Comparison of ENCODE assay signal across 25 cellular contexts in the genomic region with DNA sequence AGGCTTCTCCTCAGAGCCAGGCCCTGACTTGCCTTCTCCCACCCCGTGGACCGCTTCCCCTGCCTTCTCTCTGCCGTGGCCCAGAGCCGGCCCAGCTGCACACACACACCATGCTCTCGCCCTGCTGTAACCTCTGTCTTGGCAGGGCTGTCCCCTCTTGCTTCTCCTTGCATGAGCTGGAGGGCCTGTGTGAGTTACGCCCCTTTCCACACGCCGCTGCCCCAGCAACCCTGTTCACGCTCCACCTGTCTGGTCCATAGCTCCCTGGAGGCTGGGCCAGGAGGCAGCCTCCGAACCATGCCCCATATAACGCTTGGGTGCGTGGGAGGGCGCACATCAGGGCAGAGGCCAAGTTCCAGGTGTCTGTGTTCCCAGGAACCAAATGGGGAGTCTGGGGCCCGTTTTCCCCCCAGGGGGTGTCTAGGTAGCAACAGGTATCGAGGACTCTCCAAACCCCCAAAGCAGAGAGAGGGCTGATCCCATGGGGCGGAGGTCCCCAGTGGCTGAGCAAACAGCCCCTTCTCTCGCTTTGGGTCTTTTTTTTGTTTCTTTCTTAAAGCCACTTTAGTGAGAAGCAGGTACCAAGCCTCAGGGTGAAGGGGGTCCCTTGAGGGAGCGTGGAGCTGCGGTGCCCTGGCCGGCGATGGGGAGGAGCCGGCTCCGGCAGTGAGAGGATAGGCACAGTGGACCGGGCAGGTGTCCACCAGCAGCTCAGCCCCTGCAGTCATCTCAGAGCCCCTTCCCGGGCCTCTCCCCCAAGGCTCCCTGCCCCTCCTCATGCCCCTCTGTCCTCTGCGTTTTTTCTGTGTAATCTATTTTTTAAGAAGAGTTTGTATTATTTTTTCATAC. TPM values are rescaled to one million over a fixed set of nuclear protein-coding genes. Genes with fewer than 3 reads are reported as not detected.
DNase-seq lines count a peak whose midpoint lies in the region; ATAC-seq, FAIRE-seq and TF ChIP-seq lines count a peak whose summit lies in the region.
"Had no signal": no experiment of that assay in that cellular context is flagged by ENCODE, and none has a peak within 500 bp of the region (broad histone marks: within the 10 kb centered on the region; RNA-seq: fewer than 3 reads in every experiment).

No MANE protein-coding gene starts in this region.

- no peak overlapping the region for H3K9ac ChIP-seq in HepG2 (ENCODE audit: insufficient read depth, low read depth, low read length)

- in situ Hi-C loops in HepG2 (cut with HindIII; ENCODE audit: extremely low pct_ligation_motif_present, low pct_unique_long_range_greater_than_20kb), result no loop called here

- H3K27ac ChIP-seq in HepG2 (ENCODE audit: extremely low read length, insufficient read depth, low read length), result no peak overlapping the region
- H3K27ac ChIP-seq in hepatocyte, result no peak overlapping the region
- H3K27ac ChIP-seq: esophagus squamous epithelium, sigmoid colon had no signal

- no peaks in the 10 kb centered on the region for H3K9me2 ChIP-seq in hepatocyte (replicated peaks; ENCODE audit: insufficient read depth)

- H3K79me2 ChIP-seq in HepG2 (ENCODE audit: insufficient read depth, low read length), result no peaks in the 10 kb centered on the region
- no peaks in the 10 kb centered on the region for H3K79me2 ChIP-seq in hepatocyte

- H3K4me1 Mint-ChIP-seq in stimulated activated naive CD8-positive, alpha-beta T cell treated with anti-CD3 and anti-CD28 coated beads, Interleukin-15, amount 100 ng/mL, for 72 hours, result no peaks in the 10 kb centered on the region
- no peaks in the 10 kb centered on the region for H3K4me1 Mint-ChIP-seq in WTC11
- H3K4me1 Mint-ChIP-seq: activated naive CD4-positive, alpha-beta T cell treated with anti-CD3 and anti-CD28 coated beads, Interleukin-2, amount 50 U/mL, for 24 hours had no signal

- peak; percentile 26 for ATAC-seq in stimulated activated naive CD8-positive, alpha-beta T cell treated with anti-CD3 and anti-CD28 coated beads, Interleukin-15, amount 100 ng/mL, for 72 hours
- no peak for ATAC-seq in stimulated activated naive CD8-positive, alpha-beta T cell treated with anti-CD3 and anti-CD28 coated beads, Interleukin-15, Interleukin-2, amounts not matched to agents 100 U/mL and 50 U/mL, for 24 hours
- ATAC-seq in WTC11, result no peak
- ATAC-seq in HepG2, result peak; percentile 28; the same call in 2 of the 3 replicates
- no peak for ATAC-seq in GM21717 (IDR thresholded peaks at IDR 0.05; ENCODE audit: unreplicated experiment)

- no peaks in the 10 kb centered on the region for H3K27me3 ChIP-seq in HepG2 (ENCODE audit: control insufficient read depth in 1 of 2, insufficient read depth in 2 of 2, low read length in 2 of 2)
- H3K27me3 ChIP-seq in hepatocyte, result no peaks in the 10 kb centered on the region
- H3K27me3 ChIP-seq: BE2C, esophagus squamous epithelium, sigmoid colon had no signal

- BruUV-seq in HepG2 (replicated peaks; lab: Mats Ljungman, UMichigan), result no TSS peak

- TF ChIP-seq POLR2A in HepG2 (IDR thresholded peaks at IDR 0.05; ENCODE audit: insufficient read depth in 1 of 2, low read depth in 2 of 2, low read length in 2 of 2), result no peak

- H3K27ac Mint-ChIP-seq in stimulated activated naive CD8-positive, alpha-beta T cell treated with anti-CD3 and anti-CD28 coated beads, Interleukin-15, amount 100 ng/mL, for 72 hours, result no peak overlapping the region
- H3K27ac Mint-ChIP-seq in WTC11, result peak overlapping the region; percentile 76
- H3K27ac Mint-ChIP-seq: activated naive CD4-positive, alpha-beta T cell treated with anti-CD3 and anti-CD28 coated beads, Interleukin-2, amount 50 U/mL, for 24 hours; dendritic cell treated with granulocyte-macrophage colony-stimulating factor and Interleukin-4, amounts not matched to agents 40 ng/mL and 50 ng/mL, for 4 days had no signal

- no peak overlapping the region for H3K4me3 Mint-ChIP-seq in stimulated activated naive CD8-positive, alpha-beta T cell treated with anti-CD3 and anti-CD28 coated beads, Interleukin-15, amount 100 ng/mL, for 72 hours
- H3K4me3 Mint-ChIP-seq in WTC11, result no peak overlapping the region
- H3K4me3 Mint-ChIP-seq: activated naive CD4-positive, alpha-beta T cell treated with anti-CD3 and anti-CD28 coated beads, Interleukin-2, amount 50 U/mL, for 24 hours; dendritic cell treated with granulocyte-macrophage colony-stimulating factor and Interleukin-4, amounts not matched to agents 40 ng/mL and 50 ng/mL, for 4 days had no signal

- H2AFZ ChIP-seq in HepG2 (ENCODE audit: low read length), result no peak overlapping the region
- no peak overlapping the region for H2AFZ ChIP-seq in hepatocyte

- no peak for TF ChIP-seq EP300 in HepG2 (IDR thresholded peaks at IDR 0.05; ENCODE audit: low read depth in 2 of 2, low read length in 2 of 2)
- TF ChIP-seq EP300 in HepG2 (CRISPR knock-in tag; IDR thresholded peaks at IDR 0.05; ENCODE audit: borderline replicate concordance), result no peak

- H3K4me1 ChIP-seq in HepG2 (ENCODE audit: insufficient read depth, low read length) (no peaks in the 10 kb centered on the region), hepatocyte (ENCODE audit: insufficient read depth) (no peaks in the 10 kb centered on the region)
- H3K4me1 ChIP-seq: BE2C, esophagus squamous epithelium, HAP-1, sigmoid colon had no signal

- H3K9me3 Mint-ChIP-seq in stimulated activated naive CD8-positive, alpha-beta T cell treated with anti-CD3 and anti-CD28 coated beads, Interleukin-15, amount 100 ng/mL, for 72 hours, result no peaks in the 10 kb centered on the region
- H3K9me3 Mint-ChIP-seq in WTC11, result peaks cover 4% of the 10 kb centered on the region
- H3K9me3 Mint-ChIP-seq: activated naive CD4-positive, alpha-beta T cell treated with anti-CD3 and anti-CD28 coated beads, Interleukin-2, amount 50 U/mL, for 24 hours; dendritic cell treated with granulocyte-macrophage colony-stimulating factor and Interleukin-4, amounts not matched to agents 40 ng/mL and 50 ng/mL, for 4 days had no signal

- peaks cover 1 to 3% of the 10 kb centered on the region in 2 experiments; a peak in 1 of 5 replicates for H3K36me3 ChIP-seq in HepG2 (replicated peaks in 1 of 2; ENCODE audit: control insufficient read depth in 1 of 2, insufficient read depth in 2 of 2, low read length in 2 of 2)
- no peaks in the 10 kb centered on the region for H3K36me3 ChIP-seq in hepatocyte (replicated peaks; ENCODE audit: insufficient read depth, low read depth)

- H3K4me3 ChIP-seq in HepG2 (replicated peaks in 1 of 3; ENCODE audit: insufficient read depth in 1 of 3, low read depth in 2 of 3, low read length in 3 of 3) (no peak overlapping the region), hepatocyte (no peak overlapping the region)
- H3K4me3 ChIP-seq: esophagus squamous epithelium, HAP-1, sigmoid colon had no signal

- CTCF ChIA-PET in WTC11 (lab: Charles Lee) (no interaction called here), HepG2 (lab: Yijun Ruan, JAX; ENCODE audit: low intra/inter-chr PET ratio, low total read pairs) (no interaction called here)

- H3K27me3 Mint-ChIP-seq in stimulated activated naive CD8-positive, alpha-beta T cell treated with anti-CD3 and anti-CD28 coated beads, Interleukin-15, amount 100 ng/mL, for 72 hours, result no peaks in the 10 kb centered on the region
- H3K27me3 Mint-ChIP-seq in WTC11 (ENCODE audit: low read depth), result peaks cover 3% of the 10 kb centered on the region; the same call in 1 of the 2 replicates
- H3K27me3 Mint-ChIP-seq: activated naive CD4-positive, alpha-beta T cell treated with anti-CD3 and anti-CD28 coated beads, Interleukin-2, amount 50 U/mL, for 24 hours; dendritic cell treated with granulocyte-macrophage colony-stimulating factor and Interleukin-4, amounts not matched to agents 40 ng/mL and 50 ng/mL, for 4 days had no signal

- WGBS in HepG2 (ENCODE audit: low lambda C conversion rate), result 98% methylated on average over 25 of the region's 26 CpGs
- WGBS in hepatocyte (ENCODE audit: low lambda C conversion rate, missing lambda C conversion rate), result 94% methylated on average over 26 of the region's 26 CpGs

- H3K4me2 ChIP-seq in HepG2 (ENCODE audit: low read depth, low read length) (no peak overlapping the region), hepatocyte (no peak overlapping the region)

- no peaks in the 10 kb centered on the region for H4K20me1 ChIP-seq in HepG2 (ENCODE audit: insufficient read depth, low read length)
- no peaks in the 10 kb centered on the region for H4K20me1 ChIP-seq in hepatocyte (ENCODE audit: insufficient read depth, poor library complexity, severe bottlenecking)

- no peak for TF ChIP-seq CTCF in WTC11 (IDR thresholded peaks at IDR 0.05)
- TF ChIP-seq CTCF in HepG2 (CRISPR knock-in tag; IDR thresholded peaks at IDR 0.05), result no peak
- no peak for TF ChIP-seq CTCF in hepatocyte (IDR thresholded peaks at IDR 0.05; ENCODE audit: poor library complexity)

- no peak for TF ChIP-seq RAD21 in HepG2 (CRISPR knock-in tag; IDR thresholded peaks at IDR 0.05)

- no peak for DNase-seq in stimulated activated naive CD8-positive, alpha-beta T cell treated with anti-CD3 and anti-CD28 coated beads, Interleukin-15, amount 100 ng/mL, for 72 hours
- no peak for DNase-seq in stimulated activated naive CD8-positive, alpha-beta T cell treated with anti-CD3 and anti-CD28 coated beads, Interleukin-15, Interleukin-2, amounts not matched to agents 100 U/mL and 50 U/mL, for 24 hours
- DNase-seq in WTC11 (ENCODE audit: low spot score), result no peak
- no peak for DNase-seq in HepG2 (ENCODE audit: low spot score)
- DNase-seq in hepatocyte (ENCODE audit: low spot score), result no peak
- no peak for DNase-seq in CD1c-positive myeloid dendritic cell (ENCODE audit: extremely low spot score)
- no peak for DNase-seq in NCI-H1694 treated with DMSO at 0.1 percent for 48 hours (lab: John Stamatoyannopoulos, UW)
- DNase-seq: anterior cingulate cortex; BE2C; esophagus squamous epithelium; foreskin melanocyte; GDM1; NCI-H1436 treated with DMSO at 0.1 percent for 48 hours; NCI-H446 treated with DMSO at 0.1 percent for 48 hours; NCI-H82; posterior cingulate gyrus; Right ventricle myocardium superior; sigmoid colon; stimulated activated CD4-positive, alpha-beta T cell treated with anti-CD3 and anti-CD28 coated beads, Interleukin-4, amount 100 ng/mL, for 24 hours; stimulated activated naive CD4-positive, alpha-beta T cell; T1000 had no signal

- POLR2A ChIA-PET in WTC11 (lab: Charles Lee), result no interaction called here
- POLR2A ChIA-PET in HepG2 (lab: Yijun Ruan, JAX), result interaction anchor here (0.6 kb wide), 1 partner anchor 28 kb away, joined by 3 read pairs; no protein-coding TSS in a partner anchor

- H3K9me3 ChIP-seq in HepG2 (ENCODE audit: low read length) (no peaks in the 10 kb centered on the region), hepatocyte (ENCODE audit: low read depth) (no peaks in the 10 kb centered on the region)
- H3K9me3 ChIP-seq: BE2C, esophagus squamous epithelium, HAP-1, sigmoid colon had no signal

- H3K36me3 Mint-ChIP-seq in WTC11, result peaks cover 23% of the 10 kb centered on the region

- intact Hi-C loops in HepG2 (cut with micrococcal nuclease; ENCODE audit: unreplicated experiment), result no loop called here

- no peak for FAIRE-seq in HepG2 (lab: Jason Lieb, UNC)

RNA-seq across cellular contexts. Expression of a gene that starts 38.0 kb away (rescaled TPM):
- total RNA-seq in WTC11 (2021) (85.4 to 92.1 TPM (median 90.6 TPM) in 3 replicates), HepG2 (2016; rRNA removed; fragmentation: Illumina TruSeq; extraction: Trizol) (8.2 and 8.9 TPM in 2 replicates), hepatocyte (23.8 and 24.6 TPM in 2 replicates)
- 4.6 and 5.6 TPM in 2 replicates for total RNA-seq in HepG2 (2016; cell fraction: cytosol; rRNA removed; fragmentation: Illumina TruSeq; extraction: Trizol; ENCODE audit: low read depth)
- total RNA-seq in HepG2 (2016; cell fraction: insoluble cytoplasmic fraction; rRNA removed; fragmentation: Illumina TruSeq; extraction: Trizol), result 6.7 and 8.6 TPM in 2 replicates
- 16.3 and 16.4 TPM in 2 replicates for total RNA-seq in HepG2 (2016; cell fraction: membrane; rRNA removed; fragmentation: Illumina TruSeq; extraction: Trizol)
- 6.6 TPM in 2 replicates for total RNA-seq in HepG2 (2016; cell fraction: nucleus; rRNA removed; fragmentation: Illumina TruSeq; extraction: Trizol)
- polyA plus RNA-seq in HepG2 (2011; rRNA removed) (18.8 and 22.5 TPM in 2 replicates), hepatocyte (10.7 and 16.2 TPM in 2 replicates)
- polyA plus RNA-seq in HepG2 (2011; cell fraction: cytosol; rRNA removed), result 12.2 and 13.7 TPM in 2 replicates
- polyA plus RNA-seq in HepG2 (2011; cell fraction: nucleus; rRNA removed), result 28.7 and 31.1 TPM in 2 replicates
- polyA plus RNA-seq in HepG2 (2012), result 8.3 and 10.9 TPM in 2 replicates
- polyA plus RNA-seq in HepG2 (2016; cell fraction: cytosol; fragmentation: Illumina TruSeq; extraction: Trizol; ENCODE audit: low read depth), result 7.5 and 8.7 TPM in 2 replicates
- 10.6 and 14.3 TPM in 2 replicates for polyA plus RNA-seq in HepG2 (2016; cell fraction: insoluble cytoplasmic fraction; fragmentation: Illumina TruSeq; extraction: Trizol; ENCODE audit: low read depth)
- polyA plus RNA-seq in HepG2 (2016; cell fraction: membrane; fragmentation: Illumina TruSeq; extraction: Trizol; ENCODE audit: low read depth), result 18.8 and 20.9 TPM in 2 replicates
- polyA plus RNA-seq in HepG2 (2016; cell fraction: nucleus; fragmentation: Illumina TruSeq; extraction: Trizol; ENCODE audit: insufficient read depth, low read depth), result 14.4 and 15.5 TPM in 2 replicates
- 36.5 and 57.3 TPM in 2 replicates for polyA minus RNA-seq in HepG2 (2011; rRNA and poly(A)+ RNA removed; ENCODE audit: low replicate concordance)
- polyA minus RNA-seq in HepG2 (2011; cell fraction: cytosol; rRNA and poly(A)+ RNA removed), result 10.0 and 11.6 TPM in 2 replicates
- polyA minus RNA-seq in HepG2 (2011; cell fraction: nucleus; rRNA and poly(A)+ RNA removed), result 4.1 and 4.8 TPM in 2 replicates

RNA-seq across cellular contexts. Expression of a gene that starts 52.5 kb away (rescaled TPM):
- total RNA-seq in WTC11 (2021) (355 to 373 TPM (median 371 TPM) in 3 replicates), HepG2 (2016; rRNA removed; fragmentation: Illumina TruSeq; extraction: Trizol) (321 and 356 TPM in 2 replicates), hepatocyte (208 and 217 TPM in 2 replicates)
- 23.2 and 29.3 TPM in 2 replicates for total RNA-seq in HepG2 (2016; cell fraction: cytosol; rRNA removed; fragmentation: Illumina TruSeq; extraction: Trizol; ENCODE audit: low read depth)
- 329 and 330 TPM in 2 replicates for total RNA-seq in HepG2 (2016; cell fraction: insoluble cytoplasmic fraction; rRNA removed; fragmentation: Illumina TruSeq; extraction: Trizol)
- 89.4 and 96.4 TPM in 2 replicates for total RNA-seq in HepG2 (2016; cell fraction: membrane; rRNA removed; fragmentation: Illumina TruSeq; extraction: Trizol)
- total RNA-seq in HepG2 (2016; cell fraction: nucleus; rRNA removed; fragmentation: Illumina TruSeq; extraction: Trizol), result 126 and 145 TPM in 2 replicates
- polyA plus RNA-seq in HepG2 (2011; rRNA removed) (200 and 232 TPM in 2 replicates), hepatocyte (178 and 179 TPM in 2 replicates)
- polyA plus RNA-seq in HepG2 (2011; cell fraction: cytosol; rRNA removed), result 246 and 252 TPM in 2 replicates
- 96.2 and 102 TPM in 2 replicates for polyA plus RNA-seq in HepG2 (2011; cell fraction: nucleus; rRNA removed)
- polyA plus RNA-seq in HepG2 (2012), result 170 and 183 TPM in 2 replicates
- 19.6 and 20.9 TPM in 2 replicates for polyA plus RNA-seq in HepG2 (2016; cell fraction: cytosol; fragmentation: Illumina TruSeq; extraction: Trizol; ENCODE audit: low read depth)
- 319 and 333 TPM in 2 replicates for polyA plus RNA-seq in HepG2 (2016; cell fraction: insoluble cytoplasmic fraction; fragmentation: Illumina TruSeq; extraction: Trizol; ENCODE audit: low read depth)
- 53.6 and 62.6 TPM in 2 replicates for polyA plus RNA-seq in HepG2 (2016; cell fraction: membrane; fragmentation: Illumina TruSeq; extraction: Trizol; ENCODE audit: low read depth)
- 181 and 191 TPM in 2 replicates for polyA plus RNA-seq in HepG2 (2016; cell fraction: nucleus; fragmentation: Illumina TruSeq; extraction: Trizol; ENCODE audit: insufficient read depth, low read depth)
- polyA minus RNA-seq in HepG2 (2011; rRNA and poly(A)+ RNA removed; ENCODE audit: low replicate concordance), result 265 and 269 TPM in 2 replicates
- 130 and 142 TPM in 2 replicates for polyA minus RNA-seq in HepG2 (2011; cell fraction: cytosol; rRNA and poly(A)+ RNA removed)
- polyA minus RNA-seq in HepG2 (2011; cell fraction: nucleus; rRNA and poly(A)+ RNA removed), result 82.8 and 86.5 TPM in 2 replicates

Comparison
In these comparisons a context has a peak if more than half of its experiments do, and no peak if none do; other contexts are left out.
1. ATAC-seq: peak in stimulated activated naive CD8-positive, alpha-beta T cell treated with anti-CD3 and anti-CD28 coated beads, Interleukin-15, amount 100 ng/mL, for 72 hours (single experiment) and HepG2 (single experiment); none in stimulated activated naive CD8-positive, alpha-beta T cell treated with anti-CD3 and anti-CD28 coated beads, Interleukin-15, Interleukin-2, amounts not matched to agents 100 U/mL and 50 U/mL, for 24 hours (single experiment), WTC11 (single experiment) and GM21717 (single experiment).